ENCODE assay signal across 31 cellular contexts in the genomic region with DNA sequence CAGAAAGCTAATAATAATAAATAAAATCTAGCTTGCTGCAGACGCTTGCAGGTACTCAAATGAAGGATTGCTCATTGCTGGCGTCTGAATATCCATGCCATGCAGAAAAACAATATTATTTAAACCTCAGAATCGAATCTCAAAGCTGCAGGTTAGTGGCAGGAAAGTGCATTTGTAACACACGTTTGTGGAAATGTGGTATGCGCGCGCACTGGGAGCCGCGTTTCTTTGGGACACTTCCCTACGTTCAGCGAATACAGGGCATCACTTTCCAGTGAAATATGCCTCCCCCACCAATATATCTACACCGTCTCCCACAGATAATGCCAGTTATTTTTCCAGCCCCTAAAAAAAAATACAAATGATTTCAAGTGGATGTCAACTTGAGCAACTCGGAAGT. TPM values are rescaled to one million over a fixed set of nuclear protein-coding genes. Genes with fewer than 3 reads are reported as not detected.
DNase-seq lines count a peak whose midpoint lies in the region; ATAC-seq, FAIRE-seq and TF ChIP-seq lines count a peak whose summit lies in the region.
"Had no signal": no experiment of that assay in that cellular context is flagged by ENCODE, and none has a peak within 500 bp of the region (broad histone marks: within the 10 kb centered on the region; RNA-seq: fewer than 3 reads in every experiment).

No MANE protein-coding gene starts in this region.

- H3K36me3 ChIP-seq in HEK293 (ENCODE audit: control insufficient read depth in 2 of 2, insufficient read depth in 1 of 2, low read length in 2 of 2): no peaks in the 10 kb centered on the region
- no peaks in the 10 kb centered on the region for H3K36me3 ChIP-seq in astrocyte (ENCODE audit: insufficient read depth, low read length)
- H3K36me3 ChIP-seq in iPS-15b (ENCODE audit: control insufficient read depth, insufficient read depth, low read length): no peaks in the 10 kb centered on the region
- H3K36me3 ChIP-seq: adrenal gland, upper lobe of left lung had no signal

- H4K20me1 ChIP-seq in astrocyte (ENCODE audit: insufficient read depth, low read length): no peaks in the 10 kb centered on the region

- no peaks in the 10 kb centered on the region for H3K9me3 ChIP-seq in HEK293 (ENCODE audit: control insufficient read depth, insufficient read depth, low read depth, low read length)
- H3K9me3 ChIP-seq in astrocyte (ENCODE audit: insufficient read depth, low read depth, low read length): no peaks in the 10 kb centered on the region
- no peaks in the 10 kb centered on the region for H3K9me3 ChIP-seq in iPS-15b (ENCODE audit: control insufficient read depth, insufficient read depth, low read length)
- H3K9me3 ChIP-seq: adrenal gland, upper lobe of left lung had no signal

- H3K36me3 Mint-ChIP-seq in astrocyte (ENCODE audit: low read depth, unreplicated experiment): no peaks in the 10 kb centered on the region
- H3K36me3 Mint-ChIP-seq: mesothelial cell of epicardium; stimulated activated effector memory CD8-positive, alpha-beta T cell treated with anti-CD3 and anti-CD28 coated beads, Interleukin-12 subunit alpha, Interleukin-12 subunit beta, amount 100 ng/mL, for 72 hours had no signal

- H3K4me3 ChIP-seq in HEK293 (ENCODE audit: low read depth, low read length): peak overlapping the region; percentile 13
- peak overlapping the region; percentile 61 for H3K4me3 ChIP-seq in astrocyte (ENCODE audit: insufficient read depth, low read depth, low read length)
- H3K4me3 ChIP-seq in iPS-15b (ENCODE audit: low read depth, low read length): peak overlapping the region; percentile 10
- H3K4me3 ChIP-seq: adrenal gland, coronary artery, K562, upper lobe of left lung had no signal

- no peak overlapping the region for H3K27ac ChIP-seq in HEK293 (ENCODE audit: extremely low read depth, low read depth, low read length)
- H3K27ac ChIP-seq in astrocyte (ENCODE audit: low read depth, low read length): no peak overlapping the region
- H3K27ac ChIP-seq: adrenal gland, coronary artery, parathyroid adenoma, upper lobe of left lung had no signal

- H3K4me2 ChIP-seq in astrocyte (ENCODE audit: low read length): peak overlapping the region; percentile 81

- H3K4me1 Mint-ChIP-seq in astrocyte (ENCODE audit: low read depth, unreplicated experiment): no peaks in the 10 kb centered on the region
- H3K4me1 Mint-ChIP-seq: activated B cell treated with CpG ODN at 0.5 μM for 24 hours; mesothelial cell of epicardium; naive B cell; stimulated activated effector memory CD8-positive, alpha-beta T cell treated with anti-CD3 and anti-CD28 coated beads, Interleukin-12 subunit alpha, Interleukin-12 subunit beta, amount 100 ng/mL, for 72 hours had no signal

- no peak overlapping the region for H3K27ac Mint-ChIP-seq in astrocyte (ENCODE audit: unreplicated experiment)
- H3K27ac Mint-ChIP-seq: activated B cell treated with CpG ODN at 0.5 μM for 24 hours; activated naive CD4-positive, alpha-beta T cell treated with anti-CD3 and anti-CD28 coated beads for 36 hours; activated T-helper 1 cell treated with anti-CD3 and anti-CD28 coated beads, Interleukin-12 subunit alpha, Interleukin-12 subunit beta, Interleukin-2, Interleukin-4 antibody, amounts not matched to agents 30 ng/mL and 10 ng/mL and 1 ng/mL, durations not matched to agents 14 hours and 24 hours and 36 hours; mesothelial cell of epicardium; stimulated activated effector memory CD8-positive, alpha-beta T cell treated with anti-CD3 and anti-CD28 coated beads, Interleukin-12 subunit alpha, Interleukin-12 subunit beta, amount 100 ng/mL, for 72 hours had no signal

- H3K9ac ChIP-seq in astrocyte (ENCODE audit: low read length) (peak overlapping the region; percentile 59), iPS-15b (ENCODE audit: low read depth, low read length) (no peak overlapping the region)
- H3K9ac ChIP-seq: parathyroid adenoma had no signal

- TF ChIP-seq CTCF in HEK293 (tag by site-specific recombination; IDR thresholded peaks at IDR 0.05): no peak
- TF ChIP-seq CTCF in astrocyte (IDR thresholded peaks at IDR 0.05; ENCODE audit: insufficient read depth, low read depth, low read length): no peak

- H3K27me3 ChIP-seq in astrocyte (ENCODE audit: insufficient read depth, low read length) (peaks cover 76% of the 10 kb centered on the region), iPS-15b (ENCODE audit: control insufficient read depth, insufficient read depth, low read length) (peaks cover 99% of the 10 kb centered on the region)

- H3K4me1 ChIP-seq in HEK293 (ENCODE audit: control insufficient read depth, insufficient read depth, low read length) (no peaks in the 10 kb centered on the region; the same call in 1 of the 2 replicates), astrocyte (ENCODE audit: insufficient read depth, low read length) (no peaks in the 10 kb centered on the region), iPS-15b (ENCODE audit: control insufficient read depth, insufficient read depth, low read length) (peaks cover 16% of the 10 kb centered on the region)
- H3K4me1 ChIP-seq: adrenal gland, parathyroid adenoma, upper lobe of left lung had no signal

- FAIRE-seq in astrocyte (lab: Jason Lieb, UNC): no peak
- FAIRE-seq: GM12891, islet of Langerhans, K562 had no signal

- peak overlapping the region; percentile 65 for H2AFZ ChIP-seq in astrocyte (ENCODE audit: low read depth, low read length)
- H2AFZ ChIP-seq: parathyroid adenoma had no signal

- POLR2A ChIA-PET in HEK293 (lab: Yijun Ruan, JAX): no interaction called here

- H3K9me3 Mint-ChIP-seq in astrocyte (ENCODE audit: unreplicated experiment): peaks cover 18% of the 10 kb centered on the region
- H3K9me3 Mint-ChIP-seq: activated B cell treated with CpG ODN at 0.5 μM for 24 hours; activated T-helper 1 cell treated with anti-CD3 and anti-CD28 coated beads, Interleukin-12 subunit alpha, Interleukin-12 subunit beta, Interleukin-2, Interleukin-4 antibody, amounts not matched to agents 30 ng/mL and 10 ng/mL and 1 ng/mL, durations not matched to agents 14 hours and 24 hours and 36 hours; mesothelial cell of epicardium had no signal

- H3K27me3 Mint-ChIP-seq in astrocyte (ENCODE audit: low read depth, unreplicated experiment): peaks cover 91% of the 10 kb centered on the region

- H3K4me3 Mint-ChIP-seq in astrocyte (ENCODE audit: unreplicated experiment): no peak overlapping the region
- H3K4me3 Mint-ChIP-seq: activated B cell treated with CpG ODN at 0.5 μM for 24 hours; activated naive CD4-positive, alpha-beta T cell treated with anti-CD3 and anti-CD28 coated beads for 36 hours; activated T-helper 1 cell treated with anti-CD3 and anti-CD28 coated beads, Interleukin-12 subunit alpha, Interleukin-12 subunit beta, Interleukin-2, Interleukin-4 antibody, amounts not matched to agents 30 ng/mL and 10 ng/mL and 1 ng/mL, durations not matched to agents 14 hours and 24 hours and 36 hours; mesothelial cell of epicardium; naive B cell; stimulated activated effector memory CD8-positive, alpha-beta T cell treated with anti-CD3 and anti-CD28 coated beads, Interleukin-12 subunit alpha, Interleukin-12 subunit beta, amount 100 ng/mL, for 72 hours had no signal

- CTCF ChIA-PET in HEK293 (lab: Yijun Ruan, JAX): no interaction called here

- ATAC-seq in HG03442 (IDR thresholded peaks at IDR 0.05; ENCODE audit: unreplicated experiment) (no peak), GM19324 (IDR thresholded peaks at IDR 0.05; ENCODE audit: low FRiP score, unreplicated experiment) (no peak)
- ATAC-seq: K562; right cardiac atrium; stimulated activated effector memory CD8-positive, alpha-beta T cell treated with anti-CD3 and anti-CD28 coated beads, Interleukin-12 subunit alpha, Interleukin-12 subunit beta, amount 100 ng/mL, for 72 hours had no signal

- DNase-seq in astrocyte (ENCODE audit: low read depth): no peak
- peak; percentile 66 for DNase-seq in retina
- no peak for DNase-seq in hepatic stellate cell (ENCODE audit: low spot score)
- DNase-seq: activated B cell treated with CpG ODN at 0.5 μM for 24 hours; activated CD4-positive, alpha-beta T cell treated with anti-CD3 and anti-CD28 coated beads, Interleukin-2, amount 50 U/mL, for 48 hours; activated CD8-positive, alpha-beta memory T cell treated with anti-CD3 and anti-CD28 coated beads, Interleukin-2, amount 50 U/mL, for 4 hours; activated naive CD4-positive, alpha-beta T cell treated with anti-CD3 and anti-CD28 coated beads for 36 hours; adrenal gland; naive B cell; NCI-H2029; NCI-H524 treated with DMSO at 0.1 percent for 48 hours; right cardiac atrium; stimulated activated CD4-positive, alpha-beta T cell treated with anti-CD3 and anti-CD28 coated beads, Interleukin-12 subunit alpha, Interleukin-12 subunit beta, amount 100 ng/mL, for 4 hours; stimulated activated CD4-positive, alpha-beta T cell treated with anti-CD3 and anti-CD28 coated beads, Interleukin-4, amount 100 ng/mL, for 1 hour; substantia nigra had no signal

- H3K79me2 ChIP-seq in astrocyte (ENCODE audit: insufficient read depth, low read length): no peaks in the 10 kb centered on the region
- H3K79me2 ChIP-seq: parathyroid adenoma had no signal

TF ChIP-seq in HEK293, 187 proteins besides CTCF, POLR2A, EP300 and RAD21 (continues in another document):
- no peak for TF ChIP-seq ZNF24 (tag by site-specific recombination; IDR thresholded peaks at IDR 0.05)
- no peak for TF ChIP-seq ZFP37 (tag by site-specific recombination; IDR thresholded peaks at IDR 0.05)
- no peak for TF ChIP-seq GLIS2 (tag by site-specific recombination; IDR thresholded peaks at IDR 0.05)
- TF ChIP-seq ZSCAN16 (tag by site-specific recombination; IDR thresholded peaks at IDR 0.05): no peak
- no peak for TF ChIP-seq ZNF366 (tag by site-specific recombination; conservative IDR thresholded peaks at IDR 0.05)
- TF ChIP-seq ZBTB48 (tag by site-specific recombination; IDR thresholded peaks at IDR 0.05): no peak
- no peak for TF ChIP-seq ZNF274 (IDR thresholded peaks at IDR 0.05; ENCODE audit: low read length)
- TF ChIP-seq ZNF274 (tag by site-specific recombination; IDR thresholded peaks at IDR 0.05; ENCODE audit: borderline replicate concordance): no peak
- no peak for TF ChIP-seq ZNF354C (tag by site-specific recombination; IDR thresholded peaks at IDR 0.05; ENCODE audit: borderline replicate concordance, low read depth)

RNA-seq across cellular contexts. Expression of a gene that starts 37.1 kb away (rescaled TPM):
- not detected in 2 replicates for total RNA-seq in astrocyte
- total RNA-seq: activated B cell treated with CpG ODN at 0.5 μM for 24 hours; activated naive CD4-positive, alpha-beta T cell treated with anti-CD3 and anti-CD28 coated beads for 36 hours; activated T-helper 1 cell treated with anti-CD3 and anti-CD28 coated beads, Interleukin-12 subunit alpha, Interleukin-12 subunit beta, Interleukin-2, Interleukin-4 antibody, amounts not matched to agents 30 ng/mL and 10 ng/mL and 1 ng/mL, durations not matched to agents 14 hours and 24 hours and 36 hours; adrenal gland; HT-29; K562; liver; MCF 10A; mesothelial cell of epicardium; right cardiac atrium; upper lobe of left lung had no signal

RNA-seq across cellular contexts. Expression of a gene that starts 39.9 kb away (rescaled TPM):
- 0.19 and 0.30 TPM in 2 replicates for total RNA-seq in astrocyte
- total RNA-seq: activated B cell treated with CpG ODN at 0.5 μM for 24 hours; activated naive CD4-positive, alpha-beta T cell treated with anti-CD3 and anti-CD28 coated beads for 36 hours; activated T-helper 1 cell treated with anti-CD3 and anti-CD28 coated beads, Interleukin-12 subunit alpha, Interleukin-12 subunit beta, Interleukin-2, Interleukin-4 antibody, amounts not matched to agents 30 ng/mL and 10 ng/mL and 1 ng/mL, durations not matched to agents 14 hours and 24 hours and 36 hours; HT-29; liver; MCF 10A; upper lobe of left lung had no signal

Comparison
In these comparisons a context has a peak if more than half of its experiments do, and no peak if none do; other contexts are left out.
1. H3K4me3 ChIP-seq: peak in every context shown above with its lines; median percentile 61 in astrocyte; 13 in HEK293; 10 in iPS-15b.